ENCODE assay signal across 28 cellular contexts in the genomic region with DNA sequence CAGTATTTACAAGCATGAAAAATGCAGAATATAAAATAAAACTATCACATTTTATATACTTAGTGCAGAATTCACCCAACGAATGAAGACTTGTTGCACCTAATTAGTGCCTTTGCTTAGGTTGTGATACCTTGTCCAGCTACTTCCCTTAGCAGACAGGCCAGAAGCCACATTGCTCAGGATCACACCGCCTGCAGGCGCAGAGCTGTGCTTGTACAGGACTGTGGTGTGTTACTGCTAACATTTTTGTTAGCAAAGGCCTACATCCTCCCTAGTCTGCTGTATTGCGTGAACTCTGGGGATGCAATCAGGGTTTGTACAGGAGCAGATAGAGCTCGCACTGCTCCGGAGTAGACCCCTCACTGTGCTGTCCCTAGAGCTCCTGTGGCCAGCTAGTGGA.
"Had no signal": no experiment of that assay in that cellular context is flagged by ENCODE, and none has a peak within 500 bp of the region (broad histone marks: within the 10 kb centered on the region; RNA-seq: fewer than 3 reads in every experiment).

No MANE protein-coding gene starts in this region.

- DNase-seq: activated CD4-positive, alpha-beta memory T cell treated with anti-CD3 and anti-CD28 coated beads, Interleukin-2, amount 10 ng/mL, durations not matched to agents 7 days and 5 days; activated CD4-positive, alpha-beta T cell treated with anti-CD3 and anti-CD28 coated beads for 1 hour; activated CD4-positive, alpha-beta T cell treated with anti-CD3 and anti-CD28 coated beads for 48 hours; activated CD4-positive, CD25-positive, alpha-beta regulatory T cell; activated CD8-positive, alpha-beta memory T cell treated with anti-CD3 and anti-CD28 coated beads for 24 hours; activated CD8-positive, alpha-beta memory T cell treated with anti-CD3 and anti-CD28 coated beads, Interleukin-2, amount 10 ng/mL, durations not matched to agents 7 days and 5 days; activated CD8-positive, alpha-beta memory T cell treated with anti-CD3 and anti-CD28 coated beads, Interleukin-2, amount 50 U/mL, for 48 hours; activated effector memory CD4-positive, alpha-beta T cell treated with anti-CD3 and anti-CD28 coated beads, Interleukin-2, amount 50 U/mL, for 16 hours; activated naive CD4-positive, alpha-beta T cell; activated naive CD4-positive, alpha-beta T cell treated with anti-CD3 and anti-CD28 coated beads, Interleukin-2, amount 50 U/mL, for 16 hours; activated naive CD8-positive, alpha-beta T cell treated with anti-CD3 and anti-CD28 coated beads for 36 hours; activated T-cell treated with anti-CD3 and anti-CD28 coated beads, Interleukin-2, amount 50 U/mL, for 72 hours; amniotic stem cell; aorta; brain microvascular endothelial cell; central memory CD4-positive, alpha-beta T cell; MM.1S; MV-4-11; NCI-H1694; NCI-H1930; NCI-H2081 treated with DMSO at 0.1 percent for 48 hours; NCI-H2171 treated with DMSO at 0.1 percent for 48 hours; NCI-H2227 treated with DMSO at 0.1 percent for 48 hours; NCI-H446; RPMI8226; SHP77 treated with DMSO at 0.1 percent for 48 hours; T1000; WERI-Rb-1 had no signal
